In the genomic region with DNA sequence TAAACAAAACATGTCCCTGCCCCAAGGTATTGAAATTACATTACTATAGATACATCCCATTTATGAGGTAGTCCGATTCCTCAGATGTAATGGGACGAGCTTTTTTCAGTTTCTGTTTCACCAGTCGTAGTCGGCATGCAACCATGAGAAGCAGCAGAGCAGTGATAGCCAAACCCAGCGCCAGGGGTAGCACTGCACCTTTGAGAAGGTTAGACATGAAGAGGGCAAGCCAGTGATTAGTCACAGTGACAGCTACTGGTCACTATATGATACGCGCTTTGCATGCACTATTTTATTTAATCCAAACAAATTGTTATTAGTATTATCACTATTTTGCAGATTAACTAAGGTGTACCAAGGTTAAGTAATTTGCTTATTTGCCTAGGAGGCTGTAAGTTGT, we compare ENCODE assay signal across 18 cellular contexts. TPM values are rescaled to one million over a fixed set of nuclear protein-coding genes. Genes with fewer than 3 reads are reported as not detected.
DNase-seq lines count a peak whose midpoint lies in the region; ATAC-seq, FAIRE-seq and TF ChIP-seq lines count a peak whose summit lies in the region.
"Had no signal": no experiment of that assay in that cellular context is flagged by ENCODE, and none has a peak within 500 bp of the region (broad histone marks: within the 10 kb centered on the region; RNA-seq: fewer than 3 reads in every experiment).

No MANE protein-coding gene starts in this region.

- H3K27me3 ChIP-seq in GM12878 (replicated peaks in 1 of 2; ENCODE audit: control insufficient read depth in 2 of 2, insufficient read depth in 2 of 2, low read length in 1 of 2) = peaks cover 0 to 7% of the 10 kb centered on the region in 2 experiments; a peak in 1 of 4 replicates
- H3K27me3 ChIP-seq: MG63 had no signal

- no peak for TF ChIP-seq EP300 in GM12878 (IDR thresholded peaks at IDR 0.05; ENCODE audit: borderline replicate concordance in 1 of 2, control insufficient read depth in 1 of 2, low read depth in 2 of 2, low read length in 2 of 2)

- H3K4me3 ChIP-seq in GM12865 (ENCODE audit: low read depth, low read length) = no peak overlapping the region
- H3K4me3 ChIP-seq in NB4 (ENCODE audit: low read depth, low read length) = no peak overlapping the region
- H3K4me3 ChIP-seq in GM12878 = no peak overlapping the region
- H3K4me3 ChIP-seq: MG63, PC-9 had no signal

- TF ChIP-seq POLR2A in NB4 (IDR thresholded peaks at IDR 0.05; ENCODE audit: extremely low read depth, insufficient read length) (no peak), GM12878 (IDR thresholded peaks at IDR 0.05; ENCODE audit: low read depth, low read length) (no peak)

- H3K79me2 ChIP-seq in GM12878 (ENCODE audit: control insufficient read depth, insufficient read depth, low read length) = no peaks in the 10 kb centered on the region

- POLR2A ChIA-PET in GM12878 (lab: Charles Lee) = no interaction called here

- H3K9me3 ChIP-seq in GM12878 (replicated peaks; ENCODE audit: control insufficient read depth, insufficient read depth, low read length) = no peaks in the 10 kb centered on the region
- H3K9me3 ChIP-seq: Caco-2, MG63, SK-N-SH had no signal

- intact Hi-C loops in GM12878 (cut with micrococcal nuclease; ENCODE audit: unreplicated experiment) = no loop called here

- no TSS peak for BruUV-seq in GM12878 (replicated peaks; lab: Mats Ljungman, UMichigan)

- H3K4me1 ChIP-seq in GM12878 (ENCODE audit: control insufficient read depth, insufficient read depth, low read length) = no peaks in the 10 kb centered on the region
- H3K4me1 ChIP-seq: Caco-2 had no signal

- TF ChIP-seq RAD21 in GM12878 (IDR thresholded peaks at IDR 0.05; ENCODE audit: insufficient read depth, low read depth, low read length) = no peak

- no peak overlapping the region for H3K9ac ChIP-seq in GM12878 (ENCODE audit: control insufficient read depth, insufficient read depth, low read length)
- H3K9ac ChIP-seq: SK-N-SH had no signal

- RAD21 ChIA-PET in GM12878 (lab: Charles Lee; ENCODE audit: unreplicated experiment) = no interaction called here

- CTCF ChIA-PET in GM12878 (lab: Yijun Ruan, JAX) = interaction anchor here (1.0 to 1.4 kb wide), 2 partner anchors 10 to 15 kb away, joined by 3 to 4 read pairs; no protein-coding TSS in a partner anchor

- H3K4me2 ChIP-seq in GM12878 (ENCODE audit: control insufficient read depth, insufficient read depth) = no peak overlapping the region
- H3K4me2 ChIP-seq: PC-9, SK-N-SH had no signal

- 78% methylated on average over 7 of the region's 7 CpGs for WGBS in GM12878 (ENCODE audit: insufficient coverage, insufficient replicate concordance, low lambda C conversion rate, missing lambda C conversion rate)

- no peaks in the 10 kb centered on the region for H4K20me1 ChIP-seq in GM12878 (ENCODE audit: control insufficient read depth, insufficient read depth)

- H3K27ac ChIP-seq in 22Rv1 (no peak overlapping the region), GM12878 (ENCODE audit: control insufficient read depth, insufficient read depth) (no peak overlapping the region)
- H3K27ac ChIP-seq: PC-9 had no signal

- no peak for FAIRE-seq in GM12878 (lab: Jason Lieb, UNC)

- TF ChIP-seq CTCF in 22Rv1 (IDR thresholded peaks at IDR 0.05) (peak; percentile 16; the same call in 1 of the 2 replicates), GM12865 (IDR thresholded peaks at IDR 0.05; ENCODE audit: insufficient read depth, low read depth, low read length, missing control alignments) (no peak), NB4 (IDR thresholded peaks at IDR 0.05; ENCODE audit: low read depth, low read length) (peak; percentile 4), GM12878 (IDR thresholded peaks at IDR 0.05 in 2 of 3, conservative IDR thresholded peaks at IDR 0.05 in 1 of 3; ENCODE audit: control insufficient read depth in 2 of 3, extremely low read depth in 1 of 3, insufficient read depth in 1 of 3, low read depth in 3 of 3, low read length in 3 of 3) (0 out of 6 replicates have a peak, but pooled peaks of 1 of the 3 experiments have one; percentile 3)

- SMC1A ChIA-PET in GM12878 (lab: Charles Lee; ENCODE audit: uncharacterized antibody, unreplicated experiment) = interaction anchor here (0.6 to 1.8 kb wide), 4 partner anchors 9 to 628 kb away, joined by 3 to 7 read pairs (median 3); no protein-coding TSS in a partner anchor

- ATAC-seq in GM12878 = peak; percentile 47; the same call in 2 of the 3 replicates

- no peak overlapping the region for H2AFZ ChIP-seq in GM12878 (ENCODE audit: control insufficient read depth, low read depth, low read length)
- H2AFZ ChIP-seq: PC-9 had no signal

- in situ Hi-C loops in GM12878 (cut with MboI) = no loop called here

- H3K36me3 ChIP-seq in GM12878 (ENCODE audit: control insufficient read depth in 2 of 2, insufficient read depth in 2 of 2, low read length in 1 of 2) = no peaks in the 10 kb centered on the region

- peak; percentile 9 for DNase-seq in GM12865 (ENCODE audit: low read depth)
- no peak for DNase-seq in NB4 (ENCODE audit: low read depth)
- DNase-seq in GM12878 (ENCODE audit: low read depth, low spot score) = no peak
- DNase-seq in SKM-1 (lab: John Stamatoyannopoulos, UW; ENCODE audit: unreplicated experiment) = no peak
- no peak for DNase-seq in stimulated activated CD4-positive, alpha-beta T cell treated with anti-CD3 and anti-CD28 coated beads, Interleukin-1b, Interleukin-23, amount 100 ng/mL, for 48 hours
- no peak for DNase-seq in NCI-H345 (lab: John Stamatoyannopoulos, UW)
- DNase-seq: Caco-2; CD4-positive, CD25-positive, alpha-beta regulatory T cell; DMS153; HCEC 1CT; KG1; MG63; NCI-H187; NCI-H526 treated with DMSO at 0.1 percent for 48 hours; NK-92 treated with Interleukin-12 subunit alpha and Interleukin-12 subunit beta, amount 100 ng/mL, for 24 hours; PC-9; SK-N-SH had no signal

TF ChIP-seq in GM12878, 131 proteins besides CTCF, POLR2A, EP300 and RAD21:
- TF ChIP-seq KLF5 (IDR thresholded peaks at IDR 0.05; ENCODE audit: partially characterized antibody) = no peak
- TF ChIP-seq BACH1 (IDR thresholded peaks at IDR 0.05; ENCODE audit: borderline replicate concordance) = no peak
- TF ChIP-seq SMAD5 (IDR thresholded peaks at IDR 0.05; ENCODE audit: low read depth) = no peak

RNA-seq across cellular contexts. Expression of a gene that starts 43.7 kb away (rescaled TPM):
- 0.10 TPM in 1 of 2 replicates, not detected in the other for total RNA-seq in GM12878 (2013; cell fraction: nucleolus; rRNA removed)
- total RNA-seq in GM12878 (2014; rRNA removed) = under 0.01 TPM in 1 of 2 replicates, not detected in the other
- not detected in 2 replicates for total RNA-seq in GM12878 (2014; rRNA removed; fragmentation: Illumina TruSeq; extraction: Trizol)
- 0.05 and 0.23 TPM in 2 replicates for total RNA-seq in GM12878 (2021)
- not detected for polyA plus RNA-seq in GM12878 (2011; ENCODE audit: low read depth)
- polyA plus RNA-seq in GM12878 (2011; rRNA removed) = not detected in 2 replicates
- not detected in 2 replicates for polyA plus RNA-seq in GM12878 (2011; cell fraction: cytosol; rRNA removed)
- polyA plus RNA-seq in GM12878 (2011; cell fraction: nucleus; rRNA removed) = not detected in 2 replicates
- polyA plus RNA-seq in GM12878 (2012) = 0.04 TPM in 2 replicates
- 0.01 TPM in 1 of 2 replicates, not detected in the other for polyA plus RNA-seq in GM12878 (2014; fragmentation: Illumina TruSeq; extraction: Trizol)
- polyA plus RNA-seq in GM12878 (2014; fragmentation: Nextera tagmentation; extraction: Ambion mirVana) = under 1 TPM in 1 of 2 experiments, not detected in 1; 0.04 TPM
- polyA plus RNA-seq in GM12878 (2014; rRNA removed) = not detected in 2 replicates
- polyA plus RNA-seq in GM12878 (2016; fragmentation: Nextera tagmentation; extraction: Ambion mirVana) = not detected
- not detected in 2 replicates for polyA minus RNA-seq in GM12878 (2011; rRNA and poly(A)+ RNA removed)
- 0.40 and 0.94 TPM in 2 replicates for polyA minus RNA-seq in GM12878 (2011; cell fraction: cytosol; rRNA and poly(A)+ RNA removed)
- polyA minus RNA-seq in GM12878 (2011; cell fraction: nucleus; rRNA and poly(A)+ RNA removed) = 0.12 TPM in 1 of 2 replicates, not detected in the other
